28 cellular contexts compared by ENCODE assay signal in genomic region chr11:77181799-77182541, GRCh38. TPM values are rescaled to one million over a fixed set of nuclear protein-coding genes. Genes with fewer than 3 reads are reported as not detected.
A peak's percentile ranks its signal among the peaks of the same experiment; 100 is the strongest.
DNase-seq lines count a peak whose midpoint lies in the region; ATAC-seq, FAIRE-seq and TF ChIP-seq lines count a peak whose summit lies in the region.
"Had no signal": no experiment of that assay in that cellular context is flagged by ENCODE, and none has a peak within 500 bp of the region (broad histone marks: within the 10 kb centered on the region; RNA-seq: fewer than 3 reads in every experiment).

No MANE protein-coding gene starts in this region.

- H3K27ac ChIP-seq in right atrium auricular region = no peak overlapping the region
- H3K27ac ChIP-seq in K562 (ENCODE audit: extremely low read depth, low read depth, low read length) = no peak overlapping the region
- H3K27ac ChIP-seq in lower lobe of right lung = no peak overlapping the region
- H3K27ac ChIP-seq: A549; BLaER1 treated with 17β-estradiol and CSF1 and Interleukin-3, amounts not matched to agents 10 nM and 100 nM; GM23248 had no signal

- H3K4me1 Mint-ChIP-seq in stimulated activated effector memory CD8-positive, alpha-beta T cell treated with anti-CD3 and anti-CD28 coated beads, Interleukin-12 subunit alpha, Interleukin-12 subunit beta, amount 100 ng/mL, for 72 hours = peaks cover 8% of the 10 kb centered on the region

- no peak overlapping the region for H2AFZ ChIP-seq in K562 (ENCODE audit: low read depth, low read length)
- H2AFZ ChIP-seq: GM23248 had no signal

- in situ Hi-C loops in K562 (cut with MboI) = loop anchor here (10.0 kb wide), 1 partner anchor 137 kb away; no protein-coding TSS in a partner anchor

- DNase-seq in Right ventricle myocardium superior = peak; percentile 36
- DNase-seq in right atrium auricular region (ENCODE audit: low spot score) = no peak
- DNase-seq in K562 (ENCODE audit: extremely low read depth in 1 of 4, low spot score in 3 of 4) = no peak
- DNase-seq in lower lobe of right lung = peak; percentile 26
- DNase-seq in stimulated activated effector memory CD8-positive, alpha-beta T cell treated with anti-CD3 and anti-CD28 coated beads, Interleukin-12 subunit alpha, Interleukin-12 subunit beta, amount 100 ng/mL, for 72 hours (ENCODE audit: low spot score in 2 of 2) = no peak
- no peak for DNase-seq in GM12892 (ENCODE audit: insufficient read length)
- DNase-seq in pons (ENCODE audit: low spot score) = no peak
- DNase-seq in stimulated activated naive CD8-positive, alpha-beta T cell treated with anti-CD3 and anti-CD28 coated beads, Interleukin-15, Interleukin-2, amounts not matched to agents 100 U/mL and 50 U/mL, for 24 hours = no peak
- DNase-seq: 8988T; ACHN; AML-193; BE2C; CD4-positive, alpha-beta T cell; CD8-positive, alpha-beta memory T cell; DMS 273 treated with DMSO at 0.1 percent for 48 hours; DMS79; EL; GDM1; GM23248; H7; HCEC 1CT had no signal

- H3K4me1 ChIP-seq in right atrium auricular region (no peaks in the 10 kb centered on the region), K562 (replicated peaks in 1 of 2; ENCODE audit: control insufficient read depth in 2 of 2, insufficient read depth in 2 of 2, low read length in 2 of 2) (no peaks in the 10 kb centered on the region), lower lobe of right lung (no peaks in the 10 kb centered on the region)
- H3K4me1 ChIP-seq: A549, BE2C had no signal

- ATAC-seq in Right ventricle myocardium superior (ENCODE audit: poor library complexity) = no peak
- ATAC-seq in K562 = peak; percentile 37; the same call in 2 of the 3 replicates
- ATAC-seq in lower lobe of right lung = no peak
- ATAC-seq in stimulated activated effector memory CD8-positive, alpha-beta T cell treated with anti-CD3 and anti-CD28 coated beads, Interleukin-12 subunit alpha, Interleukin-12 subunit beta, amount 100 ng/mL, for 72 hours = no peak
- no peak for ATAC-seq in stimulated activated naive CD8-positive, alpha-beta T cell treated with anti-CD3 and anti-CD28 coated beads, Interleukin-15, Interleukin-2, amounts not matched to agents 100 U/mL and 50 U/mL, for 24 hours
- ATAC-seq: A549, GM12878 had no signal

- no peak overlapping the region for H3K4me2 ChIP-seq in K562 (ENCODE audit: insufficient read depth, low read length)
- H3K4me2 ChIP-seq: A549; BLaER1 treated with 17β-estradiol and CSF1 and Interleukin-3, amounts not matched to agents 10 nM and 100 nM had no signal

- H3K4me3 Mint-ChIP-seq in stimulated activated effector memory CD8-positive, alpha-beta T cell treated with anti-CD3 and anti-CD28 coated beads, Interleukin-12 subunit alpha, Interleukin-12 subunit beta, amount 100 ng/mL, for 72 hours = no peak overlapping the region
- H3K4me3 Mint-ChIP-seq: CD14-positive monocyte; CD4-positive, alpha-beta T cell; CD8-positive, alpha-beta memory T cell had no signal

- H3K27ac Mint-ChIP-seq in stimulated activated effector memory CD8-positive, alpha-beta T cell treated with anti-CD3 and anti-CD28 coated beads, Interleukin-12 subunit alpha, Interleukin-12 subunit beta, amount 100 ng/mL, for 72 hours = peak overlapping the region; percentile 23
- H3K27ac Mint-ChIP-seq: CD4-positive, alpha-beta T cell had no signal

- TF ChIP-seq CTCF in right atrium auricular region (IDR thresholded peaks at IDR 0.05) (no peak), K562 (IDR thresholded peaks at IDR 0.05 in 2 of 3, conservative IDR thresholded peaks at IDR 0.05 in 1 of 3; ENCODE audit: insufficient read depth in 2 of 3, low read depth in 1 of 3, low read length in 3 of 3) (no peak), lower lobe of right lung (IDR thresholded peaks at IDR 0.05) (no peak)

- CTCF ChIA-PET in K562 (lab: Yijun Ruan, JAX; ENCODE audit: low intra/inter-chr PET ratio) = no interaction called here

- H3K4me3 ChIP-seq in right atrium auricular region (no peak overlapping the region), K562 (no peak overlapping the region), lower lobe of right lung (no peak overlapping the region)
- H3K4me3 ChIP-seq: A549; BLaER1 treated with 17β-estradiol and CSF1 and Interleukin-3, amounts not matched to agents 10 nM and 100 nM; GM12878; GM23248 had no signal

- no peaks in the 10 kb centered on the region for H3K79me2 ChIP-seq in K562 (ENCODE audit: control insufficient read depth, insufficient read depth, low read length)

- no peak for TF ChIP-seq EP300 in K562 (IDR thresholded peaks at IDR 0.05; ENCODE audit: low read length)

- POLR2A ChIA-PET in K562 (lab: Yijun Ruan, JAX) = no interaction called here

- H3K36me3 Mint-ChIP-seq in stimulated activated effector memory CD8-positive, alpha-beta T cell treated with anti-CD3 and anti-CD28 coated beads, Interleukin-12 subunit alpha, Interleukin-12 subunit beta, amount 100 ng/mL, for 72 hours = no peaks in the 10 kb centered on the region
- H3K36me3 Mint-ChIP-seq: CD8-positive, alpha-beta memory T cell had no signal

- no peaks in the 10 kb centered on the region for H4K20me1 ChIP-seq in K562 (replicated peaks; ENCODE audit: control insufficient read depth, insufficient read depth, low read length)

- FAIRE-seq in K562 (lab: Jason Lieb, UNC) = no peak
- FAIRE-seq in GM12892 (lab: Jason Lieb, UNC) = no peak
- FAIRE-seq: A549, D721Med, GM12878, GM18507, H1 had no signal

- H3K36me3 ChIP-seq in right atrium auricular region = no peaks in the 10 kb centered on the region
- H3K36me3 ChIP-seq in K562 (ENCODE audit: control insufficient read depth, insufficient read depth, low read length) = no peaks in the 10 kb centered on the region
- no peaks in the 10 kb centered on the region for H3K36me3 ChIP-seq in lower lobe of right lung
- H3K36me3 ChIP-seq: BE2C had no signal

- 1% methylated on average over 22 of the region's 22 CpGs for WGBS in K562 (ENCODE audit: insufficient coverage, low coverage, missing lambda C conversion rate)

- no peak for TF ChIP-seq RAD21 in K562 (CRISPR knock-in tag; conservative IDR thresholded peaks at IDR 0.05 in 1 of 2, IDR thresholded peaks at IDR 0.05 in 1 of 2)

- peaks cover 1% of the 10 kb centered on the region for H3K9me1 ChIP-seq in K562 (ENCODE audit: control insufficient read depth, insufficient read depth, low read length)

- intact Hi-C loops in Right ventricle myocardium superior (cut with DNase I) = no loop called here
- intact Hi-C loops in K562 (cut with micrococcal nuclease) = no loop called here
- intact Hi-C loops in lower lobe of right lung (cut with DNase I) = no loop called here

- H3K27me3 ChIP-seq in right atrium auricular region = no peaks in the 10 kb centered on the region
- peaks cover 23 to 65% of the 10 kb centered on the region in 2 experiments; a peak in 4 of 5 replicates for H3K27me3 ChIP-seq in K562 (ENCODE audit: control insufficient read depth in 2 of 2, insufficient read depth in 2 of 2, low read length in 2 of 2)
- H3K27me3 ChIP-seq in lower lobe of right lung (ENCODE audit: low read depth) = peaks cover 3% of the 10 kb centered on the region
- H3K27me3 ChIP-seq: BE2C; BLaER1 treated with 17β-estradiol and CSF1 and Interleukin-3, amounts not matched to agents 10 nM and 100 nM had no signal

- H3K9me3 Mint-ChIP-seq in stimulated activated effector memory CD8-positive, alpha-beta T cell treated with anti-CD3 and anti-CD28 coated beads, Interleukin-12 subunit alpha, Interleukin-12 subunit beta, amount 100 ng/mL, for 72 hours = peaks cover 3% of the 10 kb centered on the region
- H3K9me3 Mint-ChIP-seq: CD8-positive, alpha-beta memory T cell had no signal

- H3K9ac ChIP-seq in K562 (ENCODE audit: insufficient read depth in 1 of 2, low read depth in 2 of 2, low read length in 2 of 2) = no peak overlapping the region
- H3K9ac ChIP-seq: BLaER1 treated with 17β-estradiol and CSF1 and Interleukin-3, amounts not matched to agents 10 nM and 100 nM; GM23248 had no signal

- TF ChIP-seq POLR2A in K562 (conservative IDR thresholded peaks at IDR 0.05) (no peak), GM12892 (IDR thresholded peaks at IDR 0.05; ENCODE audit: low read depth, low read length) (no peak)

- H3K9me3 ChIP-seq in right atrium auricular region (no peaks in the 10 kb centered on the region), K562 (replicated peaks; ENCODE audit: control insufficient read depth, insufficient read depth, low read depth, low read length) (no peaks in the 10 kb centered on the region), lower lobe of right lung (no peaks in the 10 kb centered on the region)
- H3K9me3 ChIP-seq: A549; BE2C; BLaER1 treated with 17β-estradiol and CSF1 and Interleukin-3, amounts not matched to agents 10 nM and 100 nM had no signal

- BruUV-seq in K562 (replicated peaks; lab: Mats Ljungman, UMichigan) = no TSS peak

TF ChIP-seq in K562, 482 proteins besides CTCF, POLR2A, EP300 and RAD21 (continues in another document):
- TF ChIP-seq CREB3 (tag; conservative IDR thresholded peaks at IDR 0.05; ENCODE audit: low read depth) = no peak

RNA-seq across cellular contexts. Expression of gene MYO7A, which starts 53.9 kb away (rescaled TPM):
- 4.4 TPM for total RNA-seq in Right ventricle myocardium superior
- total RNA-seq in right atrium auricular region = 1 to 10 TPM; 1.4 to 5.0 TPM
- 1.1 and 2.5 TPM in 2 replicates for total RNA-seq in K562 (2011; cell fraction: chromatin; rRNA removed; ENCODE audit: low replicate concordance)
- total RNA-seq in K562 (2011; cell fraction: nucleolus; rRNA removed) = 0.79 and 1.0 TPM in 2 replicates
- total RNA-seq in K562 (2011; cell fraction: nucleoplasm; rRNA removed) = 0.53 and 0.73 TPM in 2 replicates
- 0.04 and 0.09 TPM in 2 replicates for total RNA-seq in K562 (2014; rRNA removed)
- 0.04 TPM in 1 of 2 replicates, not detected in the other for total RNA-seq in K562 (2014; rRNA removed; fragmentation: Illumina TruSeq; extraction: Trizol)
- 0.07 TPM in 1 of 2 replicates, not detected in the other for total RNA-seq in K562 (2015; rRNA removed; fragmentation: Illumina TruSeq; extraction: Trizol)
- total RNA-seq in K562 (2021) = 0.07 and 0.11 TPM in 2 replicates
- polyA plus RNA-seq in K562 (2011; rRNA removed) = 0.10 and 0.14 TPM in 2 replicates
- 0.13 and 0.19 TPM in 2 replicates for polyA plus RNA-seq in K562 (2011; cell fraction: cytosol; rRNA removed)
- 1.0 and 1.3 TPM in 2 replicates for polyA plus RNA-seq in K562 (2011; cell fraction: nucleus; rRNA removed)
- 0.04 and 0.35 TPM in 2 replicates for polyA plus RNA-seq in K562 (2012)
- 0.03 and 0.06 TPM in 2 replicates for polyA plus RNA-seq in K562 (2014; fragmentation: Illumina TruSeq; extraction: Trizol)
- under 1 TPM in 1 of 2 experiments, not detected in 1; 0.01 TPM for polyA plus RNA-seq in K562 (2014; fragmentation: Nextera tagmentation; extraction: Ambion mirVana)
- polyA plus RNA-seq in K562 (2014; rRNA removed) = 0.11 TPM in 1 of 2 replicates, not detected in the other
- polyA minus RNA-seq in K562 (2011; rRNA and poly(A)+ RNA removed) = 0.11 and 0.21 TPM in 2 replicates
- polyA minus RNA-seq in K562 (2011; cell fraction: cytosol; rRNA and poly(A)+ RNA removed) = not detected in 2 replicates
- 0.22 and 0.40 TPM in 2 replicates for polyA minus RNA-seq in K562 (2011; cell fraction: nucleus; rRNA and poly(A)+ RNA removed)
- 5.5 TPM for total RNA-seq in lower lobe of right lung
- 0.06 TPM for polyA plus RNA-seq in GM12892 (2012; ENCODE audit: missing spikeins)
- total RNA-seq: GM23248 had no signal
- polyA plus RNA-seq: GM23248 had no signal

Comparison
In these comparisons a context has a peak if more than half of its experiments do, and no peak if none do; other contexts are left out.
1. DNase-seq: peak in Right ventricle myocardium superior (single experiment) and lower lobe of right lung (single experiment); none in right atrium auricular region (single experiment), K562 (0 of 4), stimulated activated effector memory CD8-positive, alpha-beta T cell treated with anti-CD3 and anti-CD28 coated beads, Interleukin-12 subunit alpha, Interleukin-12 subunit beta, amount 100 ng/mL, for 72 hours (0 of 2), GM12892 (single experiment), pons (single experiment) and stimulated activated naive CD8-positive, alpha-beta T cell treated with anti-CD3 and anti-CD28 coated beads, Interleukin-15, Interleukin-2, amounts not matched to agents 100 U/mL and 50 U/mL, for 24 hours (single experiment).